19 cellular contexts compared by ENCODE assay signal in genomic region chr2:219609149-219609750, GRCh38. TPM values are rescaled to one million over a fixed set of nuclear protein-coding genes. Genes with fewer than 3 reads are reported as not detected.
A peak's percentile ranks its signal among the peaks of the same experiment; 100 is the strongest.
DNase-seq lines count a peak whose midpoint lies in the region; ATAC-seq, FAIRE-seq and TF ChIP-seq lines count a peak whose summit lies in the region.
"Had no signal": no experiment of that assay in that cellular context is flagged by ENCODE, and none has a peak within 500 bp of the region (broad histone marks: within the 10 kb centered on the region; RNA-seq: fewer than 3 reads in every experiment).

No MANE protein-coding gene starts in this region.

- ATAC-seq in activated T-cell treated with anti-CD3 and anti-CD28 coated beads, Interleukin-2, amount 50 U/mL, for 4 hours = no peak
- ATAC-seq in Right ventricle myocardium superior (ENCODE audit: poor library complexity) (peak; percentile 44), HG02571 (IDR thresholded peaks at IDR 0.05; ENCODE audit: unreplicated experiment) (no peak), GM21717 (IDR thresholded peaks at IDR 0.05; ENCODE audit: unreplicated experiment) (no peak)
- ATAC-seq: CD8-positive, alpha-beta T cell; HCT116; PC-3 had no signal

- TF ChIP-seq EP300 in tibial nerve (IDR thresholded peaks at IDR 0.05) = no peak

- TF ChIP-seq CTCF in neural progenitor cell (IDR thresholded peaks at IDR 0.05) (no peak), tibial nerve (IDR thresholded peaks at IDR 0.05) (no peak), D721Med (IDR thresholded peaks at IDR 0.05; ENCODE audit: insufficient read depth, missing control alignments) (no peak)

- H3K27ac ChIP-seq in neural progenitor cell (no peak overlapping the region), tibial nerve (peak overlapping the region in 3 of 4 donors; percentile 19 to 80 (median 67))
- H3K27ac ChIP-seq: GM23248 had no signal

- H3K9me3 ChIP-seq in neural progenitor cell (ENCODE audit: low read depth) = no peaks in the 10 kb centered on the region
- H3K9me3 ChIP-seq in tibial nerve = no peaks in the 10 kb centered on the region

- 71 to 74% methylated on average over 11 of the region's 13 CpGs for WGBS in tibial nerve, 2 donors

- H3K4me1 ChIP-seq in neural progenitor cell = no peaks in the 10 kb centered on the region
- H3K4me1 ChIP-seq in tibial nerve = peaks cover 0 to 44% (median under 1%) of the 10 kb centered on the region in 4 donors

- no peaks in the 10 kb centered on the region for H3F3A ChIP-seq in neural progenitor cell (ENCODE audit: low read depth)

- H2AFZ ChIP-seq in neural progenitor cell (replicated peaks) = no peak overlapping the region
- H2AFZ ChIP-seq: GM23248 had no signal

- H3K27me3 ChIP-seq in neural progenitor cell (no peaks in the 10 kb centered on the region), tibial nerve (no peaks in the 10 kb centered on the region)

- peaks cover 15% of the 10 kb centered on the region for H3K4me1 Mint-ChIP-seq in activated T-cell treated with anti-CD3 and anti-CD28 coated beads, Interleukin-2, amount 50 U/mL, for 24 hours (ENCODE audit: low read depth)
- H3K4me1 Mint-ChIP-seq in activated T-cell treated with anti-CD3 and anti-CD28 coated beads, Interleukin-2, amount 50 U/mL, for 4 hours (ENCODE audit: low read depth) = peaks cover 9% of the 10 kb centered on the region
- peaks cover 4% of the 10 kb centered on the region for H3K4me1 Mint-ChIP-seq in neural progenitor cell

- no peaks in the 10 kb centered on the region for H4K20me1 ChIP-seq in neural progenitor cell (ENCODE audit: low read depth)

- no peaks in the 10 kb centered on the region for H3K27me3 Mint-ChIP-seq in activated T-cell treated with anti-CD3 and anti-CD28 coated beads, Interleukin-2, amount 50 U/mL, for 24 hours
- no peaks in the 10 kb centered on the region for H3K27me3 Mint-ChIP-seq in activated T-cell treated with anti-CD3 and anti-CD28 coated beads, Interleukin-2, amount 50 U/mL, for 4 hours (ENCODE audit: low read depth)
- H3K27me3 Mint-ChIP-seq in neural progenitor cell (ENCODE audit: insufficient read depth, low read depth) = peaks cover 5% of the 10 kb centered on the region

- H3K4me3 ChIP-seq in neural progenitor cell (no peak overlapping the region), tibial nerve (no peak overlapping the region)
- H3K4me3 ChIP-seq: GM23248 had no signal

- no peak overlapping the region for H3K4me3 Mint-ChIP-seq in activated T-cell treated with anti-CD3 and anti-CD28 coated beads, Interleukin-2, amount 50 U/mL, for 24 hours
- H3K4me3 Mint-ChIP-seq in activated T-cell treated with anti-CD3 and anti-CD28 coated beads, Interleukin-2, amount 50 U/mL, for 4 hours = no peak overlapping the region
- H3K4me3 Mint-ChIP-seq in neural progenitor cell = no peak overlapping the region
- H3K4me3 Mint-ChIP-seq: CD8-positive, alpha-beta T cell had no signal

- H3K36me3 ChIP-seq in neural progenitor cell = no peaks in the 10 kb centered on the region
- peaks cover 0 to 87% (median 8%) of the 10 kb centered on the region in 3 donors for H3K36me3 ChIP-seq in tibial nerve

- DNase-seq in activated T-cell treated with anti-CD3 and anti-CD28 coated beads, Interleukin-2, amount 50 U/mL, for 24 hours = no peak
- no peak for DNase-seq in activated T-cell treated with anti-CD3 and anti-CD28 coated beads, Interleukin-2, amount 50 U/mL, for 4 hours
- DNase-seq in Right ventricle myocardium superior = no peak
- no peak for DNase-seq in neural progenitor cell (ENCODE audit: low spot score)
- no peak for DNase-seq in tibial nerve (ENCODE audit: low spot score in 2 of 2)
- no peak for DNase-seq in D721Med (ENCODE audit: insufficient read length, low spot score)
- DNase-seq: 8988T; CD8-positive, alpha-beta T cell; DMS79 treated with DMSO at 0.1 percent for 48 hours; GM23248; KBM-7; NCI-H1436 treated with DMSO at 0.1 percent for 48 hours; NCI-H2081; NCI-H510A; NCI-H774; PC-3 had no signal

- no peaks in the 10 kb centered on the region for H3K9me3 Mint-ChIP-seq in activated T-cell treated with anti-CD3 and anti-CD28 coated beads, Interleukin-2, amount 50 U/mL, for 24 hours
- H3K9me3 Mint-ChIP-seq in activated T-cell treated with anti-CD3 and anti-CD28 coated beads, Interleukin-2, amount 50 U/mL, for 4 hours = no peaks in the 10 kb centered on the region
- no peaks in the 10 kb centered on the region for H3K9me3 Mint-ChIP-seq in neural progenitor cell
- H3K9me3 Mint-ChIP-seq: CD8-positive, alpha-beta T cell had no signal

- peak overlapping the region; percentile 47 for H3K27ac Mint-ChIP-seq in activated T-cell treated with anti-CD3 and anti-CD28 coated beads, Interleukin-2, amount 50 U/mL, for 24 hours
- no peak overlapping the region for H3K27ac Mint-ChIP-seq in neural progenitor cell
- H3K27ac Mint-ChIP-seq: CD8-positive, alpha-beta T cell had no signal

- intact Hi-C loops in Right ventricle myocardium superior (cut with DNase I) = no loop called here

- peaks cover 79% of the 10 kb centered on the region for H3K36me3 Mint-ChIP-seq in activated T-cell treated with anti-CD3 and anti-CD28 coated beads, Interleukin-2, amount 50 U/mL, for 24 hours (ENCODE audit: low read depth)
- H3K36me3 Mint-ChIP-seq in activated T-cell treated with anti-CD3 and anti-CD28 coated beads, Interleukin-2, amount 50 U/mL, for 4 hours (ENCODE audit: insufficient read depth) = peaks cover 35% of the 10 kb centered on the region
- peaks cover 25% of the 10 kb centered on the region for H3K36me3 Mint-ChIP-seq in neural progenitor cell

- peak overlapping the region; percentile 8 for H3K9ac ChIP-seq in neural progenitor cell
- H3K9ac ChIP-seq: GM23248 had no signal

- no peak for FAIRE-seq in D721Med (lab: Jason Lieb, UNC)

- no peak for TF ChIP-seq POLR2A in tibial nerve (IDR thresholded peaks at IDR 0.05)

- no peak overlapping the region for H3K4me2 ChIP-seq in neural progenitor cell

- H3K79me2 ChIP-seq in neural progenitor cell (ENCODE audit: low read depth) = no peaks in the 10 kb centered on the region

RNA-seq across cellular contexts. Expression of gene STK11IP, which starts 11.6 kb away (rescaled TPM):
- 10 to 100 TPM; 32.4 to 37.1 (median 36.0) TPM for total RNA-seq in activated T-cell treated with anti-CD3 and anti-CD28 coated beads, Interleukin-2, amount 50 U/mL, for 4 hours
- total RNA-seq in Right ventricle myocardium superior (15.6 TPM), neural progenitor cell (ENCODE audit: low replicate concordance) (16.8 and 22.7 TPM in 2 replicates), tibial nerve (10 to 100 TPM; 33.9 to 77.0 (median 72.3) TPM)

RNA-seq across cellular contexts. Expression of gene SLC4A3, which starts 18.2 kb away (rescaled TPM):
- total RNA-seq in activated T-cell treated with anti-CD3 and anti-CD28 coated beads, Interleukin-2, amount 50 U/mL, for 4 hours = under 1 TPM in 2 of 3 donors, not detected in 1; 0.05 to 0.15 TPM
- 503 TPM for total RNA-seq in Right ventricle myocardium superior
- 0.88 and 3.7 TPM in 2 replicates for total RNA-seq in neural progenitor cell (ENCODE audit: low replicate concordance)
- total RNA-seq in tibial nerve = 1 to 10 TPM; 1.3 to 5.1 (median 3.4) TPM
- total RNA-seq: CD8-positive, alpha-beta T cell had no signal

RNA-seq across cellular contexts. Expression of gene INHA, which starts 37.1 kb away (rescaled TPM):
- total RNA-seq in activated T-cell treated with anti-CD3 and anti-CD28 coated beads, Interleukin-2, amount 50 U/mL, for 4 hours = not detected
- total RNA-seq in Right ventricle myocardium superior (2.6 TPM), neural progenitor cell (ENCODE audit: low replicate concordance) (0.31 TPM in 1 of 2 replicates, not detected in the other), tibial nerve (1 to 10 TPM in 2 of 4 donors, not detected in 2; 1.1 to 1.4 TPM)
- total RNA-seq: CD8-positive, alpha-beta T cell had no signal

RNA-seq across cellular contexts. Expression of gene OBSL1, which starts 37.9 kb away (rescaled TPM):
- total RNA-seq in activated T-cell treated with anti-CD3 and anti-CD28 coated beads, Interleukin-2, amount 50 U/mL, for 4 hours = 1 to 10 TPM in 1 of 3 donors, under 1 TPM in 2; 0.37 to 1.1 (median 0.60) TPM
- total RNA-seq in Right ventricle myocardium superior (165 TPM), neural progenitor cell (ENCODE audit: low replicate concordance) (31.0 and 111 TPM in 2 replicates), tibial nerve (100 to 1,000 TPM in 2 of 4 donors, 10 to 100 TPM in 2; 85.0 to 135 (median 98.3) TPM)

Comparison
In these comparisons a context has a peak if more than half of its experiments do, and no peak if none do; other contexts are left out.
1. RNA of gene SLC4A3, which starts 18.2 kb away (total RNA-seq): 503 TPM in Right ventricle myocardium superior (single experiment); 1.3 to 5.1 TPM in tibial nerve, 0.88 to 3.7 TPM in neural progenitor cell and 0.05 to 0.15 TPM in activated T-cell treated with anti-CD3 and anti-CD28 coated beads, Interleukin-2, amount 50 U/mL, for 4 hours; every median in the first group is over 10 times any median in the second.